Comparison of ENCODE assay signal across 20 cellular contexts in the genomic region with DNA sequence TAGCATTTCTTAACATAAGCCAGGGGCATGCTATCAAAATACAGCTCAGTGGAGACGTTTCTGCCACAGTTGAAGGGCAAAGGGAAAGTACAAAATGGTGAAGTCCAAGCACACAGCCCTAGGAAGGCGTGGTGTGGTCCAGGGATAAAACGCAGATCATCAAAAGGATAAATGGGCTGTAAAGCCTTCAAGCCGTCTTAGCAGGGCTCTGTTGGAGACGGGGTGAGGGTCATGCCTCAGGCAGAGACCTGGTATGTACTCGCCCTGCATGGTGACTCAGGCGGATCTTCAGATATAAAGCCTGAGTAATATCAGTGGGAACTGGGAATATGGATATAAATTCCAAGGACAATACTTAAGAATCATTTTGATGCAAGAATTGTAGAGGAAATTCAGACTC.
DNase-seq lines count a peak whose midpoint lies in the region; ATAC-seq and TF ChIP-seq lines count a peak whose summit lies in the region.
"Had no signal": no experiment of that assay in that cellular context is flagged by ENCODE, and none has a peak within 500 bp of the region (broad histone marks: within the 10 kb centered on the region; RNA-seq: fewer than 3 reads in every experiment).

No MANE protein-coding gene starts in this region.

- BruUV-seq in HCT116 (replicated peaks; lab: Mats Ljungman, UMichigan): no TSS peak

- peak overlapping the region; percentile 49 for H3K4me2 ChIP-seq in HCT116 (ENCODE audit: low read length)

- POLR2A ChIA-PET in HCT116 (lab: Charles Lee): no interaction called here

- no peak overlapping the region for H3K27ac ChIP-seq in HCT116 (ENCODE audit: low read depth, low read length)
- H3K27ac ChIP-seq: epithelial cell of prostate, thyroid gland had no signal

- no peak overlapping the region for H3K9ac ChIP-seq in HCT116 (ENCODE audit: low read length)

- H2AFZ ChIP-seq in HCT116 (ENCODE audit: low read depth, low read length, poor library complexity, severe bottlenecking): peak overlapping the region; percentile 81

- H3K4me1 ChIP-seq in HCT116 (ENCODE audit: control insufficient read depth in 1 of 2, insufficient read depth in 2 of 2, low read length in 2 of 2): peaks cover 7 to 13% of the 10 kb centered on the region in 2 experiments
- H3K4me1 ChIP-seq: thyroid gland had no signal

- ATAC-seq in HCT116: peak; percentile 83
- ATAC-seq in activated T-cell treated with anti-CD3 and anti-CD28 coated beads, Interleukin-2, amount 50 U/mL, for 72 hours (replicated peaks in 1 of 2): no peak
- ATAC-seq in HG02798 (IDR thresholded peaks at IDR 0.05; ENCODE audit: poor library complexity, unreplicated experiment): no peak
- ATAC-seq: activated CD8-positive, alpha-beta T cell treated with anti-CD3 and anti-CD28 coated beads, Interleukin-2, amount 10 ng/mL, durations not matched to agents 7 days and 5 days; right cardiac atrium had no signal

- H3K27ac Mint-ChIP-seq in activated T-cell treated with anti-CD3 and anti-CD28 coated beads, Interleukin-2, amount 50 U/mL, for 72 hours: no peak overlapping the region
- H3K27ac Mint-ChIP-seq: activated CD8-positive, alpha-beta T cell treated with anti-CD3 and anti-CD28 coated beads, Interleukin-2, amount 10 ng/mL, durations not matched to agents 7 days and 5 days; activated naive CD4-positive, alpha-beta T cell treated with anti-CD3 and anti-CD28 coated beads, Interleukin-2, amount 50 U/mL, for 24 hours; activated T-cell treated with anti-CD3 and anti-CD28 coated beads, Interleukin-2, amount 50 U/mL, for 24 hours had no signal

- TF ChIP-seq CTCF in HCT116 (IDR thresholded peaks at IDR 0.05 in 2 of 3, conservative IDR thresholded peaks at IDR 0.05 in 1 of 3; ENCODE audit: borderline replicate concordance in 1 of 3, insufficient read depth in 1 of 3, low read depth in 2 of 3, low read length in 2 of 3) (no peak), fibroblast of pulmonary artery (IDR thresholded peaks at IDR 0.05; ENCODE audit: low read length, missing control alignments) (no peak), retinal pigment epithelial cell (conservative IDR thresholded peaks at IDR 0.05; ENCODE audit: low read depth, low read length) (no peak)

- no peak for TF ChIP-seq RAD21 in HCT116 (IDR thresholded peaks at IDR 0.05; ENCODE audit: low read depth)

- RAD21 ChIA-PET in HCT116 (lab: Charles Lee; ENCODE audit: low non-redundant PET in 1 of 2, low total read pairs in 2 of 2, uncharacterized antibody in 2 of 2, unreplicated experiment in 2 of 2): no interaction called here

- intact Hi-C loops in HCT116 (cut with micrococcal nuclease): no loop called here

- H3K36me3 ChIP-seq in HCT116 (ENCODE audit: control insufficient read depth in 1 of 2, insufficient read depth in 2 of 2, low read length in 2 of 2): no peaks in the 10 kb centered on the region
- H3K36me3 ChIP-seq: thyroid gland had no signal

- H4K20me1 ChIP-seq in HCT116 (ENCODE audit: insufficient read depth): no peaks in the 10 kb centered on the region

- no peaks in the 10 kb centered on the region for H3K9me3 ChIP-seq in HCT116 (ENCODE audit: control insufficient read depth in 1 of 2, insufficient read depth in 1 of 2, low read depth in 1 of 2, low read length in 2 of 2)
- H3K9me3 ChIP-seq: thyroid gland had no signal

- H3K9me3 Mint-ChIP-seq in activated T-cell treated with anti-CD3 and anti-CD28 coated beads, Interleukin-2, amount 50 U/mL, for 72 hours: no peaks in the 10 kb centered on the region
- H3K9me3 Mint-ChIP-seq: activated naive CD4-positive, alpha-beta T cell treated with anti-CD3 and anti-CD28 coated beads, Interleukin-2, amount 50 U/mL, for 24 hours; activated T-cell treated with anti-CD3 and anti-CD28 coated beads, Interleukin-2, amount 50 U/mL, for 24 hours had no signal

- H3K4me1 Mint-ChIP-seq in activated T-cell treated with anti-CD3 and anti-CD28 coated beads, Interleukin-2, amount 50 U/mL, for 72 hours (ENCODE audit: low read depth): no peaks in the 10 kb centered on the region
- H3K4me1 Mint-ChIP-seq: activated naive CD4-positive, alpha-beta T cell treated with anti-CD3 and anti-CD28 coated beads, Interleukin-2, amount 50 U/mL, for 24 hours had no signal

- no peak overlapping the region for H3K4me3 ChIP-seq in HCT116 (replicated peaks in 1 of 2; ENCODE audit: low read depth in 1 of 2, low read length in 2 of 2)
- no peak overlapping the region for H3K4me3 ChIP-seq in fibroblast of pulmonary artery (replicated peaks; ENCODE audit: low read depth, low read length)
- no peak overlapping the region for H3K4me3 ChIP-seq in retinal pigment epithelial cell (ENCODE audit: low read length)
- H3K4me3 ChIP-seq: lung, thyroid gland had no signal

- no peak for TF ChIP-seq POLR2A in HCT116 (IDR thresholded peaks at IDR 0.05; ENCODE audit: borderline replicate concordance, extremely low read depth, insufficient read depth, insufficient read length)

- H3K4me3 Mint-ChIP-seq in activated T-cell treated with anti-CD3 and anti-CD28 coated beads, Interleukin-2, amount 50 U/mL, for 72 hours: no peak overlapping the region
- H3K4me3 Mint-ChIP-seq: activated CD8-positive, alpha-beta T cell treated with anti-CD3 and anti-CD28 coated beads, Interleukin-2, amount 10 ng/mL, durations not matched to agents 7 days and 5 days; activated naive CD4-positive, alpha-beta T cell treated with anti-CD3 and anti-CD28 coated beads, Interleukin-2, amount 50 U/mL, for 24 hours; activated T-cell treated with anti-CD3 and anti-CD28 coated beads, Interleukin-2, amount 50 U/mL, for 24 hours had no signal

- H3K36me3 Mint-ChIP-seq in activated T-cell treated with anti-CD3 and anti-CD28 coated beads, Interleukin-2, amount 50 U/mL, for 72 hours (ENCODE audit: insufficient read depth in 2 of 2): no peaks in the 10 kb centered on the region
- H3K36me3 Mint-ChIP-seq: activated naive CD4-positive, alpha-beta T cell treated with anti-CD3 and anti-CD28 coated beads, Interleukin-2, amount 50 U/mL, for 24 hours had no signal

- no peak for DNase-seq in HCT116 (ENCODE audit: low read depth, low spot score)
- DNase-seq in RPMI7951 (ENCODE audit: low read depth): peak; percentile 80
- peak; percentile 4 for DNase-seq in fibroblast of pulmonary artery (ENCODE audit: low read depth)
- DNase-seq in retinal pigment epithelial cell (ENCODE audit: low read depth): peak; percentile 9
- no peak for DNase-seq in activated T-cell treated with anti-CD3 and anti-CD28 coated beads, Interleukin-2, amount 50 U/mL, for 72 hours
- no peak for DNase-seq in activated effector memory CD4-positive, alpha-beta T cell treated with anti-CD3 and anti-CD28 coated beads, Interleukin-2, amount 50 U/mL, for 16 hours
- DNase-seq: activated CD8-positive, alpha-beta T cell treated with anti-CD3 and anti-CD28 coated beads, Interleukin-2, amount 10 ng/mL, durations not matched to agents 7 days and 5 days; activated T-cell treated with anti-CD3 and anti-CD28 coated beads, Interleukin-2, amount 50 U/mL, for 24 hours; DND-41; NCI-H1417; NCI-H2107; NCI-H526 treated with DMSO at 0.1 percent for 48 hours; right cardiac atrium; stimulated activated naive CD4-positive, alpha-beta T cell; T-helper 9 cell; thyroid gland had no signal

- no peaks in the 10 kb centered on the region for H3K9me2 ChIP-seq in HCT116 (ENCODE audit: insufficient read depth)

- no peaks in the 10 kb centered on the region for H3K79me2 ChIP-seq in HCT116 (ENCODE audit: insufficient read depth, low read length)

- CTCF ChIA-PET in HCT116 (lab: Charles Lee): no interaction called here

- H3K27me3 ChIP-seq in HCT116 (ENCODE audit: insufficient read depth, low read length): no peaks in the 10 kb centered on the region
- H3K27me3 ChIP-seq: thyroid gland had no signal

- H3K27me3 Mint-ChIP-seq in activated T-cell treated with anti-CD3 and anti-CD28 coated beads, Interleukin-2, amount 50 U/mL, for 72 hours (ENCODE audit: low read depth): no peaks in the 10 kb centered on the region
- H3K27me3 Mint-ChIP-seq: activated naive CD4-positive, alpha-beta T cell treated with anti-CD3 and anti-CD28 coated beads, Interleukin-2, amount 50 U/mL, for 24 hours had no signal

TF ChIP-seq in HCT116, 20 proteins besides CTCF, POLR2A, EP300 and RAD21:
- TF ChIP-seq FOSL1 (IDR thresholded peaks at IDR 0.05; ENCODE audit: low read depth): no peak
- peak; percentile 43 for TF ChIP-seq TCF7L2 (IDR thresholded peaks at IDR 0.05; ENCODE audit: borderline replicate concordance, extremely low read depth, insufficient read depth, insufficient read length)

Comparison
In these comparisons a context has a peak if more than half of its experiments do, and no peak if none do; other contexts are left out.
1. DNase-seq: peak in RPMI7951 (single experiment), fibroblast of pulmonary artery (single experiment) and retinal pigment epithelial cell (single experiment); none in HCT116 (single experiment), activated T-cell treated with anti-CD3 and anti-CD28 coated beads, Interleukin-2, amount 50 U/mL, for 72 hours (0 of 2) and activated effector memory CD4-positive, alpha-beta T cell treated with anti-CD3 and anti-CD28 coated beads, Interleukin-2, amount 50 U/mL, for 16 hours (single experiment).